1 cellular context compared by ENCODE assay signal in the genomic region with DNA sequence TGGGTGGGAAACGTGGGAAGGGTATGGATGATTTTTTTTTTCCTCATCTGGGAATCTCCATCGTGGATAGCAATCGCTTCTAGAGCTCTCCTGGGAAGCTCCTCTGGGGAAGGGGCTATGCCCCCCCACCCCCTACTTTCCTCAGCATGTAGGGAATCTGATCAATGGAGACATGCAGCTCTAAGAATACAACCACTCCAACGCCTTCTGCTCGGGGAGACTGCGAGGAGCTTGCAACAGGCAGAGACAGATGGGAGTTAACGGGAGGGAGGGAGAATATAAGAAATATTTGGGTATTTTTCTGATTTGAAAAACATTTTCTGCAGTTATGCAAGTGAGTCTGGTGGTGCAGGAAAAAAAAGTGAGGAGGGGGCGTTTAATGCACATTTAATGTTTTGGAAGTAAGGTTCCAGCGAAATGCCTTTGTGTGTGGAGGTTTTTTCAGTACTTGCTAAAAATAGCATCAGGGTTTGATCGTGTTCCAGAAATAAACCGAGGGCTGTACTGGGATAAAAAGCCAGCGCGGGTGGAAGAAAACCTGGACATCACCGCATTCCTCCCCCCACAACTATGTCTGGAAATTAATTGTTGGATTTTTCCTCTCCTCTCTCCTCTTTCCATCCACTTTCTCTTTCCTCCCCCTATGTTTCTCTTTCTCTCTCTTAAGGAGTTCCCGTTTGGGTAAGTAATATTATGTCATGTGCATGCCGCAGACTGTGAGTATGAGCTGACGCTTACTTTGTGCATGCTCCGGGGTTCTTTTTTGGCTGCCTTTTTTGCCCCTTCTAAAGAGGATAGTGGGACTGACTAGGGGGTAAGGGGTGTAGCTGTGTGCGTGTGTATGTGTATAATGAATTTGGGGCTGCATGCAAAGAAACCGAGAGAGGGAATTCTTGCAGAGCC.
TF ChIP-seq lines count a peak whose summit lies in the region.

No MANE protein-coding gene starts in this region.

TF ChIP-seq in IMR-90, 13 proteins besides CTCF, POLR2A, EP300 and RAD21 (continued from another document):
- no peak for TF ChIP-seq USF2 (IDR thresholded peaks at IDR 0.05; ENCODE audit: low read depth, low read length)
- TF ChIP-seq MAZ (IDR thresholded peaks at IDR 0.05; ENCODE audit: borderline replicate concordance, low read depth, low read length) = no peak
- no peak for TF ChIP-seq SMC3 (IDR thresholded peaks at IDR 0.05; ENCODE audit: low read depth, low read length)
- TF ChIP-seq MAFK (IDR thresholded peaks at IDR 0.05; ENCODE audit: low read depth, low read length) = no peak
- TF ChIP-seq ELK1 (IDR thresholded peaks at IDR 0.05; ENCODE audit: borderline replicate concordance, low read depth, low read length) = no peak
- no peak for TF ChIP-seq RFX5 (IDR thresholded peaks at IDR 0.05; ENCODE audit: low read depth, low read length)
- TF ChIP-seq NFE2L2 (IDR thresholded peaks at IDR 0.05; ENCODE audit: low read depth, low read length) = no peak
- no peak for TF ChIP-seq CHD1 (IDR thresholded peaks at IDR 0.05; ENCODE audit: low read depth, low read length)
